ENCODE assay signal across 18 cellular contexts in genomic region chr16:3823427-3823826, GRCh38. TPM values are rescaled to one million over a fixed set of nuclear protein-coding genes. Genes with fewer than 3 reads are reported as not detected.
DNase-seq lines count a peak whose midpoint lies in the region; ATAC-seq and TF ChIP-seq lines count a peak whose summit lies in the region.
"Had no signal": no experiment of that assay in that cellular context is flagged by ENCODE, and none has a peak within 500 bp of the region (broad histone marks: within the 10 kb centered on the region; RNA-seq: fewer than 3 reads in every experiment).

No MANE protein-coding gene starts in this region.

- no peak overlapping the region for H3K4me2 ChIP-seq in mesenchymal stem cell (ENCODE audit: low read length, poor library complexity, severe bottlenecking)
- H3K4me2 ChIP-seq: hepatocyte had no signal

- intact Hi-C loops in left ventricle myocardium inferior (cut with micrococcal nuclease) (no loop called here), uterus (cut with DNase I; ENCODE audit: low total_unique reads) (no loop called here)
- intact Hi-C loops in activated T-helper 1 cell treated with anti-CD3 and anti-CD28 coated beads, Interleukin-12 subunit alpha, Interleukin-12 subunit beta, Interleukin-2, Interleukin-4 antibody, amounts not matched to agents 30 ng/mL and 10 ng/mL and 1 ng/mL, durations not matched to agents 14 hours and 24 hours and 36 hours (cut with micrococcal nuclease): loop anchor here (5.0 kb wide), 1 partner anchor 36 kb away; no protein-coding TSS in a partner anchor

- H3K27ac ChIP-seq in left ventricle myocardium inferior (replicated peaks) (peak overlapping the region; percentile 1), right atrium auricular region (no peak overlapping the region), mesenchymal stem cell (ENCODE audit: low read length, poor library complexity, severe bottlenecking) (no peak overlapping the region), uterus (peak overlapping the region; percentile 49 to 64)
- H3K27ac ChIP-seq: hepatocyte, Peyer's patch, right lobe of liver had no signal

- no peaks in the 10 kb centered on the region for H3K36me3 ChIP-seq in left ventricle myocardium inferior
- no peaks in the 10 kb centered on the region for H3K36me3 ChIP-seq in right atrium auricular region
- peaks cover 0 to 10% of the 10 kb centered on the region in 2 experiments for H3K36me3 ChIP-seq in mesenchymal stem cell (ENCODE audit: control insufficient read depth in 1 of 2, insufficient read depth in 2 of 2, low read depth in 1 of 2, low read length in 2 of 2)
- H3K36me3 ChIP-seq in uterus: no peaks in the 10 kb centered on the region
- H3K36me3 ChIP-seq: Peyer's patch, right lobe of liver had no signal

- TF ChIP-seq POLR2A in uterus (IDR thresholded peaks at IDR 0.05): no peak

- no peak overlapping the region for H2BK12ac ChIP-seq in mesenchymal stem cell (ENCODE audit: low read length in 2 of 2)

- CTCF ChIA-PET in T-cell (lab: Charles Lee): interaction anchor here in 1 of 2 donors (0.5 kb wide), 1 partner anchor 47 kb away, joined by 4 read pairs; no protein-coding TSS in a partner anchor

- no peak overlapping the region for H2BK5ac ChIP-seq in mesenchymal stem cell (ENCODE audit: low read depth, low read length, poor library complexity, severe bottlenecking)

- no peak overlapping the region for H2AFZ ChIP-seq in mesenchymal stem cell (ENCODE audit: low read depth, low read length)
- H2AFZ ChIP-seq: hepatocyte had no signal

- peak overlapping the region; percentile 53 to 72 for H3K27ac Mint-ChIP-seq in T-cell
- no peak overlapping the region for H3K27ac Mint-ChIP-seq in activated T-helper 1 cell treated with anti-CD3 and anti-CD28 coated beads, Interleukin-12 subunit alpha, Interleukin-12 subunit beta, Interleukin-2, Interleukin-4 antibody, amounts not matched to agents 30 ng/mL and 10 ng/mL and 1 ng/mL, durations not matched to agents 14 hours and 24 hours and 36 hours
- H3K27ac Mint-ChIP-seq: activated CD4-positive, alpha-beta memory T cell treated with anti-CD3 and anti-CD28 coated beads, Interleukin-2, amount 10 ng/mL, durations not matched to agents 7 days and 5 days had no signal

- no peaks in the 10 kb centered on the region for H3K36me3 Mint-ChIP-seq in T-cell
- peaks cover 15% of the 10 kb centered on the region for H3K36me3 Mint-ChIP-seq in activated T-helper 1 cell treated with anti-CD3 and anti-CD28 coated beads, Interleukin-12 subunit alpha, Interleukin-12 subunit beta, Interleukin-2, Interleukin-4 antibody, amounts not matched to agents 30 ng/mL and 10 ng/mL and 1 ng/mL, durations not matched to agents 14 hours and 24 hours and 36 hours (ENCODE audit: low read depth)

- WGBS in mesenchymal stem cell: 83% methylated on average over 5 of the region's 5 CpGs

- H3K79me1 ChIP-seq in mesenchymal stem cell (replicated peaks; ENCODE audit: low read length, poor library complexity, severe bottlenecking): peaks cover 11% of the 10 kb centered on the region

- H4K8ac ChIP-seq in mesenchymal stem cell (ENCODE audit: low read length): peak overlapping the region; percentile 19

- H3K4me1 Mint-ChIP-seq in T-cell: peaks cover 91 to 98% (median 96%) of the 10 kb centered on the region in 3 donors
- H3K4me1 Mint-ChIP-seq in activated T-helper 1 cell treated with anti-CD3 and anti-CD28 coated beads, Interleukin-12 subunit alpha, Interleukin-12 subunit beta, Interleukin-2, Interleukin-4 antibody, amounts not matched to agents 30 ng/mL and 10 ng/mL and 1 ng/mL, durations not matched to agents 14 hours and 24 hours and 36 hours (ENCODE audit: low read depth): peaks cover 76% of the 10 kb centered on the region

- no peak overlapping the region for H3K18ac ChIP-seq in mesenchymal stem cell (ENCODE audit: low read depth in 1 of 2, low read length in 2 of 2)

- H2AK5ac ChIP-seq in mesenchymal stem cell (ENCODE audit: low read length, severe bottlenecking): no peak overlapping the region

- peak overlapping the region; percentile 72 for H3K9ac ChIP-seq in mesenchymal stem cell (ENCODE audit: low read length)

- POLR2A ChIA-PET in T-cell (lab: Charles Lee): interaction anchor here in 1 of 2 donors (0.5 kb wide), 1 partner anchor 112 kb away, joined by 6 read pairs; no protein-coding TSS in a partner anchor

- H2BK120ac ChIP-seq in mesenchymal stem cell (ENCODE audit: low read depth, low read length): no peak overlapping the region

- H3K4ac ChIP-seq in mesenchymal stem cell (ENCODE audit: low read depth in 1 of 2, low read length in 2 of 2): no peak overlapping the region

- ATAC-seq in T-cell (replicated peaks in 1 of 4): no peak
- ATAC-seq in GM21423 (IDR thresholded peaks at IDR 0.05; ENCODE audit: unreplicated experiment): no peak

- H3K4me3 ChIP-seq in left ventricle myocardium inferior: no peak overlapping the region
- no peak overlapping the region for H3K4me3 ChIP-seq in right atrium auricular region
- no peak overlapping the region for H3K4me3 ChIP-seq in mesenchymal stem cell (ENCODE audit: insufficient read depth in 1 of 2, low read depth in 1 of 2, low read length in 2 of 2)
- no peak overlapping the region for H3K4me3 ChIP-seq in uterus
- H3K4me3 ChIP-seq: hepatocyte, Peyer's patch, right lobe of liver had no signal

- H3K9me3 Mint-ChIP-seq in T-cell: no peaks in the 10 kb centered on the region
- H3K9me3 Mint-ChIP-seq in activated T-helper 1 cell treated with anti-CD3 and anti-CD28 coated beads, Interleukin-12 subunit alpha, Interleukin-12 subunit beta, Interleukin-2, Interleukin-4 antibody, amounts not matched to agents 30 ng/mL and 10 ng/mL and 1 ng/mL, durations not matched to agents 14 hours and 24 hours and 36 hours: no peaks in the 10 kb centered on the region
- H3K9me3 Mint-ChIP-seq: activated CD4-positive, alpha-beta memory T cell treated with anti-CD3 and anti-CD28 coated beads, Interleukin-2, amount 10 ng/mL, durations not matched to agents 7 days and 5 days had no signal

- DNase-seq in left ventricle myocardium inferior: no peak
- no peak for DNase-seq in right atrium auricular region (ENCODE audit: low spot score)
- no peak for DNase-seq in T-cell
- DNase-seq in mesenchymal stem cell: no peak
- DNase-seq in uterus: no peak
- DNase-seq in activated T-helper 1 cell treated with anti-CD3 and anti-CD28 coated beads, Interleukin-12 subunit alpha, Interleukin-12 subunit beta, Interleukin-2, Interleukin-4 antibody, amounts not matched to agents 30 ng/mL and 10 ng/mL and 1 ng/mL, durations not matched to agents 14 hours and 24 hours and 36 hours (ENCODE audit: low spot score): no peak
- DNase-seq in GM19240 (ENCODE audit: insufficient read length, low spot score): no peak
- DNase-seq: activated CD4-positive, alpha-beta memory T cell treated with anti-CD3 and anti-CD28 coated beads, Interleukin-2, amount 10 ng/mL, durations not matched to agents 7 days and 5 days; amygdala; KG1; kidney; NCI-H1105 treated with DMSO at 0.1 percent for 48 hours; occipital lobe; Peyer's patch; right lobe of liver; stimulated activated CD4-positive, alpha-beta T cell treated with anti-CD3 and anti-CD28 coated beads, Interleukin-1b, Interleukin-23, amount 100 ng/mL, for 48 hours had no signal

- H3K27me3 Mint-ChIP-seq in T-cell: no peaks in the 10 kb centered on the region
- H3K27me3 Mint-ChIP-seq in activated T-helper 1 cell treated with anti-CD3 and anti-CD28 coated beads, Interleukin-12 subunit alpha, Interleukin-12 subunit beta, Interleukin-2, Interleukin-4 antibody, amounts not matched to agents 30 ng/mL and 10 ng/mL and 1 ng/mL, durations not matched to agents 14 hours and 24 hours and 36 hours (ENCODE audit: insufficient read depth): no peaks in the 10 kb centered on the region
- H3K27me3 Mint-ChIP-seq: activated CD4-positive, alpha-beta memory T cell treated with anti-CD3 and anti-CD28 coated beads, Interleukin-2, amount 10 ng/mL, durations not matched to agents 7 days and 5 days had no signal

- no peaks in the 10 kb centered on the region for H3K27me3 ChIP-seq in left ventricle myocardium inferior (ENCODE audit: low read depth)
- no peaks in the 10 kb centered on the region for H3K27me3 ChIP-seq in right atrium auricular region
- no peaks in the 10 kb centered on the region for H3K27me3 ChIP-seq in mesenchymal stem cell (ENCODE audit: control insufficient read depth in 1 of 2, insufficient read depth in 1 of 2, low read length in 2 of 2)
- H3K27me3 ChIP-seq in uterus: no peaks in the 10 kb centered on the region
- H3K27me3 ChIP-seq: hepatocyte, Peyer's patch, right lobe of liver had no signal

- no peak overlapping the region for H4K91ac ChIP-seq in mesenchymal stem cell (ENCODE audit: low read length)

- H3K4me1 ChIP-seq in left ventricle myocardium inferior (peaks cover 96% of the 10 kb centered on the region), right atrium auricular region (peaks cover 0 to 76% of the 10 kb centered on the region in 2 donors), mesenchymal stem cell (ENCODE audit: control insufficient read depth, insufficient read depth, low read depth, low read length) (peaks cover 38% of the 10 kb centered on the region), uterus (peaks cover 19 to 30% of the 10 kb centered on the region in 2 donors)

- TF ChIP-seq CTCF in left ventricle myocardium inferior (IDR thresholded peaks at IDR 0.05; ENCODE audit: borderline replicate concordance) (no peak), right atrium auricular region (IDR thresholded peaks at IDR 0.05) (no peak), uterus (IDR thresholded peaks at IDR 0.05) (no peak)

- no peak overlapping the region for H3K23ac ChIP-seq in mesenchymal stem cell (ENCODE audit: low read length in 2 of 2)

- no peak overlapping the region for H3K14ac ChIP-seq in mesenchymal stem cell (ENCODE audit: low read length in 2 of 2)

- no peak overlapping the region for H2BK15ac ChIP-seq in mesenchymal stem cell (ENCODE audit: low read depth, poor library complexity, severe bottlenecking)

- H3K9me3 ChIP-seq in left ventricle myocardium inferior (replicated peaks) (no peaks in the 10 kb centered on the region), right atrium auricular region (no peaks in the 10 kb centered on the region), mesenchymal stem cell (ENCODE audit: control insufficient read depth, low read length) (no peaks in the 10 kb centered on the region), uterus (no peaks in the 10 kb centered on the region)
- H3K9me3 ChIP-seq: Peyer's patch, right lobe of liver had no signal

- peak overlapping the region; percentile 42 to 76 (median 58) for H3K4me3 Mint-ChIP-seq in T-cell
- no peak overlapping the region for H3K4me3 Mint-ChIP-seq in activated T-helper 1 cell treated with anti-CD3 and anti-CD28 coated beads, Interleukin-12 subunit alpha, Interleukin-12 subunit beta, Interleukin-2, Interleukin-4 antibody, amounts not matched to agents 30 ng/mL and 10 ng/mL and 1 ng/mL, durations not matched to agents 14 hours and 24 hours and 36 hours
- H3K4me3 Mint-ChIP-seq: activated CD4-positive, alpha-beta memory T cell treated with anti-CD3 and anti-CD28 coated beads, Interleukin-2, amount 10 ng/mL, durations not matched to agents 7 days and 5 days had no signal

RNA-seq across cellular contexts. Expression of gene CREBBP, which starts 57.1 kb away (rescaled TPM):
- total RNA-seq in left ventricle myocardium inferior (33.5 TPM), right atrium auricular region (10 to 100 TPM; 38.3 to 54.3 TPM), T-cell (100 to 1,000 TPM; 114 to 183 (median 127) TPM), uterus (100 to 1,000 TPM in 1 of 4 donors, 10 to 100 TPM in 3; 58.5 to 146 (median 65.6) TPM)
- 20.5 TPM for polyA plus RNA-seq in mesenchymal stem cell (2013, experiment 1 of 2)
- polyA plus RNA-seq in mesenchymal stem cell (2013, experiment 2 of 2): 20.1 TPM
- 49.3 and 50.3 TPM in 2 replicates for total RNA-seq in activated T-helper 1 cell treated with anti-CD3 and anti-CD28 coated beads, Interleukin-12 subunit alpha, Interleukin-12 subunit beta, Interleukin-2, Interleukin-4 antibody, amounts not matched to agents 30 ng/mL and 10 ng/mL and 1 ng/mL, durations not matched to agents 14 hours and 24 hours and 36 hours

Comparison
In these comparisons a context has a peak if more than half of its experiments do, and no peak if none do; other contexts are left out.
1. H3K27ac ChIP-seq: peak in left ventricle myocardium inferior (single experiment) and uterus (2 of 2); none in right atrium auricular region (0 of 2) and mesenchymal stem cell (single experiment).